9 cellular contexts compared by ENCODE assay signal in the genomic region with DNA sequence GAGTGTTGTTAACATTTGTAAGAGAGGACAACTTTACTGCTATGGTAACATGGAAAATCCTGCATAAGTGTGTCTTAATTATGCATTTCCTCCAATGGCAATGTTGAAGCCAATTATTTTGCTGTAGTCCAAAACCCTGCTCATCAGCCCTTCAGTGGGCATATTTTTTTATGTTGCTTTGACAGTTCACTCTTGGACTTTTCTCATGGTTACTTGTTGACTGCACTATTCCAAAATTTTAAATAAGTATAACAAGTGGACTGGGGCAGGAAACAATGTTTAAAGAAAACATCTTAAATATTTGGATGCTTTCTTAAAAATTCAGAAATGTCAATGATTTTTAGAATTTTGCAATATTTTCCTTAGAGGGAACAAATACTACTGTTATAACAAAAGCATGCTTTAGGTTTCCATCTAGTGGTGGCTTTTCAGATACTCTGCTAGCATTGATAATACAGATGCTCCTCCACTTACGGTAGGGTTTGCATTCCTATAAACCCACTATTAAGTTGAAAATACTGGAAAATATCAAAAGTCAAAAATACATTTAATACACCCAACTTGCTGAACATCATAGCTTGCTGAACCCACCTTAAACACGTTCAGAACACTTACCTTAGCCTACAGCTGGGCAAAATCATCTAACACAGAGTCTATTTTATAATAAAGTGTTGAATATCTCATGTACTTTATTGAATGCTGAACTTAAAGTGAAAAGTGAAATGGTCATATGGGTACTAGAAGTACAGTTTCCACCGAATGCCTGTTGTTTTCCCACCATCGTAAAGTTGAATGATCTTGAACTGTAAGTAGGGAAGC.
DNase-seq lines count a peak whose midpoint lies in the region; ATAC-seq, FAIRE-seq and TF ChIP-seq lines count a peak whose summit lies in the region.
"Had no signal": no experiment of that assay in that cellular context is flagged by ENCODE, and none has a peak within 500 bp of the region (broad histone marks: within the 10 kb centered on the region; RNA-seq: fewer than 3 reads in every experiment).

No MANE protein-coding gene starts in this region.

- DNase-seq in DMS114 treated with DMSO at 0.1 percent for 48 hours (lab: John Stamatoyannopoulos, UW; ENCODE audit: unreplicated experiment) (peak; percentile 27), MM.1S (no peak), amniotic epithelial cell (ENCODE audit: low read depth) (peak; percentile 69), keratinocyte (ENCODE audit: low read depth, low spot score) (no peak), T-helper 1 cell (no peak), 8988T (no peak)
- no peak for DNase-seq in activated CD8-positive, alpha-beta memory T cell treated with anti-CD3 and anti-CD28 coated beads, Interleukin-2, amount 50 U/mL, for 48 hours

- no peaks in the 10 kb centered on the region for H3F3A ChIP-seq in MM.1S (ENCODE audit: insufficient read depth, low read length)

- no peak overlapping the region for H3K9ac ChIP-seq in MM.1S (ENCODE audit: low read length)
- no peak overlapping the region for H3K9ac ChIP-seq in keratinocyte (ENCODE audit: control insufficient read depth, extremely low read depth, insufficient read depth, low read length)

- H3K27ac ChIP-seq in MM.1S (ENCODE audit: low read length) (no peak overlapping the region), keratinocyte (ENCODE audit: control insufficient read depth, insufficient read depth, low read length) (no peak overlapping the region)

- H3K4me2 ChIP-seq in MM.1S (ENCODE audit: low read depth, low read length) (no peak overlapping the region), keratinocyte (ENCODE audit: control insufficient read depth, extremely low read depth, insufficient read depth, low read depth, low read length) (no peak overlapping the region)

- no peaks in the 10 kb centered on the region for H3K9me1 ChIP-seq in keratinocyte (ENCODE audit: control insufficient read depth, extremely low read depth, insufficient read depth, low read length)

- no peaks in the 10 kb centered on the region for H4K20me1 ChIP-seq in MM.1S (ENCODE audit: insufficient read depth, low read length)
- no peaks in the 10 kb centered on the region for H4K20me1 ChIP-seq in keratinocyte (ENCODE audit: control insufficient read depth, extremely low read depth, insufficient read depth, low read length)

- H3K36me3 ChIP-seq in MM.1S (replicated peaks; ENCODE audit: insufficient read depth, low read length) (no peaks in the 10 kb centered on the region), keratinocyte (ENCODE audit: control insufficient read depth in 2 of 2, extremely low read depth in 1 of 2, insufficient read depth in 2 of 2, low read length in 2 of 2) (no peaks in the 10 kb centered on the region)

- no peak overlapping the region for H2AFZ ChIP-seq in MM.1S (ENCODE audit: low read length)
- no peak overlapping the region for H2AFZ ChIP-seq in keratinocyte (ENCODE audit: control insufficient read depth, low read length)

- H3K27me3 ChIP-seq in MM.1S (replicated peaks; ENCODE audit: insufficient read depth, low read length): no peaks in the 10 kb centered on the region
- no peaks in the 10 kb centered on the region for H3K27me3 ChIP-seq in keratinocyte (ENCODE audit: control insufficient read depth, extremely low read depth, insufficient read depth, low read length)

- H3K4me1 ChIP-seq in MM.1S (ENCODE audit: low read length) (no peaks in the 10 kb centered on the region), keratinocyte (ENCODE audit: control insufficient read depth, extremely low read depth, insufficient read depth, low read length) (peaks cover 7% of the 10 kb centered on the region)

- ATAC-seq in GM21447 (IDR thresholded peaks at IDR 0.05; ENCODE audit: unreplicated experiment): peak; percentile 60

- FAIRE-seq in keratinocyte (lab: Jason Lieb, UNC): peak; percentile 70

- H3K79me2 ChIP-seq in MM.1S (ENCODE audit: low read length): no peaks in the 10 kb centered on the region
- H3K79me2 ChIP-seq in keratinocyte (ENCODE audit: control insufficient read depth, insufficient read depth, low read length): no peaks in the 10 kb centered on the region

- no peak overlapping the region for H3K4me3 ChIP-seq in MM.1S (ENCODE audit: low read length)
- H3K4me3 ChIP-seq in keratinocyte (ENCODE audit: control insufficient read depth in 2 of 3, extremely low read depth in 1 of 3, insufficient read depth in 2 of 3, low read depth in 1 of 3, low read length in 3 of 3): no peak overlapping the region
- H3K4me3 ChIP-seq: lung had no signal

- dilution Hi-C loops in keratinocyte (cut with MboI; ENCODE audit: extremely low pct_ligation_motif_present, low sequenced_read_pairs): no loop called here

- no peaks in the 10 kb centered on the region for H3K9me2 ChIP-seq in MM.1S (replicated peaks; ENCODE audit: insufficient read depth, low read length)

- no peaks in the 10 kb centered on the region for H3K9me3 ChIP-seq in MM.1S (replicated peaks; ENCODE audit: insufficient read depth, low read length)
- no peaks in the 10 kb centered on the region for H3K9me3 ChIP-seq in keratinocyte (ENCODE audit: control insufficient read depth, low read depth, low read length)

- TF ChIP-seq CTCF in MM.1S (IDR thresholded peaks at IDR 0.05; ENCODE audit: low read length) (peak; percentile 36), keratinocyte (optimal IDR thresholded peaks at IDR 0.05 in 1 of 3, IDR thresholded peaks at IDR 0.05 in 1 of 3, conservative IDR thresholded peaks at IDR 0.05 in 1 of 3; ENCODE audit: extremely low read depth in 1 of 3, insufficient read depth in 2 of 3, low read length in 3 of 3) (peak in 2 of 3 experiments; percentile 47 to 54)

Comparison
In these comparisons a context has a peak if more than half of its experiments do, and no peak if none do; other contexts are left out.
1. DNase-seq: peak in DMS114 treated with DMSO at 0.1 percent for 48 hours (single experiment) and amniotic epithelial cell (single experiment); none in MM.1S (single experiment), keratinocyte (single experiment), T-helper 1 cell (0 of 5), activated CD8-positive, alpha-beta memory T cell treated with anti-CD3 and anti-CD28 coated beads, Interleukin-2, amount 50 U/mL, for 48 hours (single experiment) and 8988T (single experiment).